Comparison of ENCODE assay signal across 11 cellular contexts in the genomic region with DNA sequence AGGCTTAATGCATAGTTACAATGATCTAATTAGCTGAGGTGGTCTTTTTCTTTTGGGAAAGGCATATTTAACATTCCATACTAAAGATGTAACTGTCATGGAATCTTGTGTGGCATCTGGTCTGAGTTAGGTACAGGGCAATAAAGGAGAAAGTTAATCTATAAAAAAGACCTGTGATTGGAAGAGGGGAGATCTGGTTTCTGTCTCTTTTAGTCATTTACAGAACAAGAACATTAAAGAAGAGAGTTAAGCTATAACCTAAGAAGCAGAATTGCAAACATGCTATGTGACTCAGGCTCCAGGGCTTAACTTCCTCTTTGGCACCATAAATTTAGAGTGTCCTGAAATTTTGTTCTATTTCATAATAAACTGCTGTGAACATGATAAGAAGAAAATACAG. TPM values are rescaled to one million over a fixed set of nuclear protein-coding genes. Genes with fewer than 3 reads are reported as not detected.
DNase-seq lines count a peak whose midpoint lies in the region; ATAC-seq and TF ChIP-seq lines count a peak whose summit lies in the region.
"Had no signal": no experiment of that assay in that cellular context is flagged by ENCODE, and none has a peak within 500 bp of the region (broad histone marks: within the 10 kb centered on the region; RNA-seq: fewer than 3 reads in every experiment).

No MANE protein-coding gene starts in this region.

- POLR2A ChIA-PET in CD4-positive, alpha-beta memory T cell (lab: Charles Lee; ENCODE audit: partially characterized antibody), result no interaction called here

- TF ChIP-seq CTCF in HFF-Myc (IDR thresholded peaks at IDR 0.05; ENCODE audit: low read depth, low read length, missing control alignments) (no peak), fibroblast of pulmonary artery (IDR thresholded peaks at IDR 0.05; ENCODE audit: low read length, missing control alignments) (no peak)

- H3K4me1 ChIP-seq in CD4-positive, alpha-beta memory T cell (ENCODE audit: insufficient read depth, low read length), result no peaks in the 10 kb centered on the region
- H3K4me1 ChIP-seq: A549 had no signal

- no peaks in the 10 kb centered on the region; the same call in 1 of the 2 replicates for H3K36me3 ChIP-seq in SK-N-MC (ENCODE audit: insufficient read depth, low read length)
- no peaks in the 10 kb centered on the region for H3K36me3 ChIP-seq in CD4-positive, alpha-beta memory T cell (ENCODE audit: insufficient read depth, low read length)

- DNase-seq in A172 (ENCODE audit: low spot score), result peak; percentile 18
- DNase-seq in HFF-Myc (ENCODE audit: extremely low read depth, low read depth), result peak; percentile 84
- DNase-seq in SK-N-MC (ENCODE audit: low read depth, low spot score), result peak; percentile 88
- peak; percentile 71 for DNase-seq in fibroblast of pulmonary artery (ENCODE audit: low read depth)
- DNase-seq in CD4-positive, alpha-beta memory T cell, result no peak
- DNase-seq: DMS153 had no signal

- H3K4me1 Mint-ChIP-seq in CD4-positive, alpha-beta memory T cell, result no peaks in the 10 kb centered on the region

- no peak overlapping the region for H3K27ac Mint-ChIP-seq in CD4-positive, alpha-beta memory T cell

- peak overlapping the region; percentile 65 for H3K9ac ChIP-seq in SK-N-MC (ENCODE audit: insufficient read length)

- H3K9me3 Mint-ChIP-seq in CD4-positive, alpha-beta memory T cell, result peaks cover 0 to 23% (median 4%) of the 10 kb centered on the region in 8 donors

- H3K4me3 Mint-ChIP-seq in CD4-positive, alpha-beta memory T cell, result no peak overlapping the region

- CTCF ChIA-PET in CD4-positive, alpha-beta memory T cell (lab: Charles Lee; ENCODE audit: partially characterized antibody), result no interaction called here

- no peaks in the 10 kb centered on the region for H3K36me3 Mint-ChIP-seq in CD4-positive, alpha-beta memory T cell

- ATAC-seq in GM21367 (IDR thresholded peaks at IDR 0.05; ENCODE audit: unreplicated experiment), result no peak
- ATAC-seq in GM21529 (IDR thresholded peaks at IDR 0.05; ENCODE audit: unreplicated experiment), result no peak
- no peak for ATAC-seq in GM21619 (IDR thresholded peaks at IDR 0.05; ENCODE audit: unreplicated experiment)
- ATAC-seq: A549 had no signal

- H3K27ac ChIP-seq in SK-N-MC, result peak overlapping the region; percentile 99
- H3K27ac ChIP-seq in CD4-positive, alpha-beta memory T cell (ENCODE audit: low read depth, low read length), result no peak overlapping the region
- H3K27ac ChIP-seq: A549 had no signal

- H3K4me3 ChIP-seq in HFF-Myc (replicated peaks; ENCODE audit: low read depth, low read length) (no peak overlapping the region), SK-N-MC (peak overlapping the region; percentile 62), fibroblast of pulmonary artery (replicated peaks; ENCODE audit: low read depth, low read length) (no peak overlapping the region)
- no peak overlapping the region for H3K4me3 ChIP-seq in CD4-positive, alpha-beta memory T cell (ENCODE audit: low read length in 2 of 2)
- H3K4me3 ChIP-seq: A549, skin epidermis had no signal

- intact Hi-C loops in CD4-positive, alpha-beta memory T cell (cut with micrococcal nuclease), result no loop called here

- no peaks in the 10 kb centered on the region for H3K27me3 ChIP-seq in CD4-positive, alpha-beta memory T cell (ENCODE audit: insufficient read depth, low read length)

- H3K9me3 ChIP-seq in SK-N-MC (ENCODE audit: low read depth, low read length), result no peaks in the 10 kb centered on the region
- H3K9me3 ChIP-seq in CD4-positive, alpha-beta memory T cell (ENCODE audit: control insufficient read depth in 1 of 2, low read length in 2 of 2), result no peaks in the 10 kb centered on the region
- H3K9me3 ChIP-seq: A549 had no signal

- no peaks in the 10 kb centered on the region for H3K27me3 Mint-ChIP-seq in CD4-positive, alpha-beta memory T cell

RNA-seq across cellular contexts. Expression of gene MME, which starts 47.2 kb away (rescaled TPM):
- 77.8 and 134 TPM in 2 replicates for total RNA-seq in A172 (2014; rRNA removed; shearing (Covaris generic))
- total RNA-seq in CD4-positive, alpha-beta memory T cell, result under 1 TPM in 1 of 2 experiments, not detected in 1; 0.26 TPM
- polyA plus RNA-seq in CD4-positive, alpha-beta memory T cell, result 1 to 10 TPM in 1 of 2 donors, not detected in 1; 2.1 TPM
- polyA plus RNA-seq: A549 had no signal

Comparison
In these comparisons a context has a peak if more than half of its experiments do, and no peak if none do; other contexts are left out.
1. DNase-seq: peak in A172 (single experiment), HFF-Myc (single experiment), SK-N-MC (single experiment) and fibroblast of pulmonary artery (single experiment); none in CD4-positive, alpha-beta memory T cell (0 of 5).
2. RNA of gene MME, which starts 47.2 kb away (total RNA-seq): 77.8 to 134 TPM in A172; 0.26 TPM in CD4-positive, alpha-beta memory T cell; every median in the first group is over 10 times any median in the second.